ENCODE assay signal across 10 cellular contexts in the genomic region with DNA sequence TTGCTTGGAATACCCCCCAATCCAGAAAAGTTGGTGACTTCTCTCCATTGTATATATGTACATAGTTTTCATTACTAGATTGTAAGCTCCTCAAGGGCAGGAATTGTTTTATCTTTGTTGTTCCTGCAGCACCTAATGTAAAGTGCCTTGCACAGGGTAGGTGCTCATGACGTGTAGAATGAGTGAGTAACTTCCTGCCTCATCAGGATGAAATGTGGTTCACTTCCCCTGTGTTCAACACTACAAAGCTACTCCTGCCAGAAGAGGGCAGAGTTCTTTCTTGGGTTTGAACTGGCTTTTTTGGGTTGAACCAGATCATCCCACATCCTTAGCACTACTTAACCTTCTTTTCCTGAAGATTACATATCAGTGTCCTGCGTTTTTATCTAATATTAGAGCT. TPM values are rescaled to one million over a fixed set of nuclear protein-coding genes. Genes with fewer than 3 reads are reported as not detected.
A peak's percentile ranks its signal among the peaks of the same experiment; 100 is the strongest.
DNase-seq lines count a peak whose midpoint lies in the region; ATAC-seq, FAIRE-seq and TF ChIP-seq lines count a peak whose summit lies in the region.
"Had no signal": no experiment of that assay in that cellular context is flagged by ENCODE, and none has a peak within 500 bp of the region (broad histone marks: within the 10 kb centered on the region; RNA-seq: fewer than 3 reads in every experiment).

No MANE protein-coding gene starts in this region.

- H3K4me1 Mint-ChIP-seq in stimulated activated memory B cell treated with anti-CD40 and anti-IgM and Interleukin-4, amounts not matched to agents 10 μg/mL and 1 μg/mL and 100 μg/mL, for 72 hours, result no peaks in the 10 kb centered on the region

- H3K27ac Mint-ChIP-seq in stimulated activated memory B cell treated with anti-CD40 and anti-IgM and Interleukin-4, amounts not matched to agents 10 μg/mL and 1 μg/mL and 100 μg/mL, for 72 hours, result no peak overlapping the region

- H3K9me3 ChIP-seq in BE2C (no peaks in the 10 kb centered on the region; the same call in 1 of the 2 replicates), iPS DF 6.9 (ENCODE audit: control insufficient read depth, insufficient read depth, low read length) (no peaks in the 10 kb centered on the region; the same call in 1 of the 2 replicates), tibial nerve (peaks cover 0 to 26% (median 5%) of the 10 kb centered on the region in 4 donors)

- DNase-seq in BE2C, result no peak
- DNase-seq in ELR (ENCODE audit: low read depth), result peak; percentile 60
- DNase-seq in RCC 7860 (ENCODE audit: low spot score), result peak; percentile 29
- DNase-seq in iPS DF 6.9 (ENCODE audit: low read depth, low spot score), result peak; percentile 22
- no peak for DNase-seq in NCI-H1417 treated with DMSO at 0.1 percent for 48 hours (lab: John Stamatoyannopoulos, UW)
- no peak for DNase-seq in tibial nerve (ENCODE audit: low spot score in 2 of 2)
- DNase-seq: NCI-H1694 treated with DMSO at 0.1 percent for 48 hours had no signal

- TF ChIP-seq CTCF in BE2C (IDR thresholded peaks at IDR 0.05; ENCODE audit: low read depth, low read length) (peak; percentile 34; the same call in 1 of the 2 replicates), tibial nerve (IDR thresholded peaks at IDR 0.05) (no peak)

- peaks cover 34% of the 10 kb centered on the region for H3K36me3 ChIP-seq in BE2C
- peaks cover 2% of the 10 kb centered on the region; the same call in 1 of the 2 replicates for H3K36me3 ChIP-seq in iPS DF 6.9 (ENCODE audit: control insufficient read depth, insufficient read depth, low read length)
- peaks cover 0 to 25% (median 0%) of the 10 kb centered on the region in 3 donors for H3K36me3 ChIP-seq in tibial nerve

- H3K4me1 ChIP-seq in BE2C (no peaks in the 10 kb centered on the region), iPS DF 6.9 (ENCODE audit: control insufficient read depth, insufficient read depth, low read length) (no peaks in the 10 kb centered on the region), tibial nerve (peaks cover 0 to 9% (median 0%) of the 10 kb centered on the region in 4 donors)

- H3K9me3 Mint-ChIP-seq in stimulated activated memory B cell treated with anti-CD40 and anti-IgM and Interleukin-4, amounts not matched to agents 10 μg/mL and 1 μg/mL and 100 μg/mL, for 72 hours, result peaks cover 20% of the 10 kb centered on the region

- H3K36me3 Mint-ChIP-seq in stimulated activated memory B cell treated with anti-CD40 and anti-IgM and Interleukin-4, amounts not matched to agents 10 μg/mL and 1 μg/mL and 100 μg/mL, for 72 hours, result peaks cover 48% of the 10 kb centered on the region

- no peak for TF ChIP-seq EP300 in tibial nerve (IDR thresholded peaks at IDR 0.05)

- H3K4me3 Mint-ChIP-seq in stimulated activated memory B cell treated with anti-CD40 and anti-IgM and Interleukin-4, amounts not matched to agents 10 μg/mL and 1 μg/mL and 100 μg/mL, for 72 hours, result no peak overlapping the region

- no peak for ATAC-seq in GM21737 (IDR thresholded peaks at IDR 0.05; ENCODE audit: unreplicated experiment)
- ATAC-seq in stimulated activated memory B cell treated with anti-CD40 and anti-IgM and Interleukin-4, amounts not matched to agents 10 μg/mL and 1 μg/mL and 100 μg/mL, for 72 hours, result no peak

- no peak for FAIRE-seq in RCC 7860 (lab: Jason Lieb, UNC)
- FAIRE-seq: colon had no signal

- H3K4me3 ChIP-seq in BE2C (ENCODE audit: low read depth, low read length), result no peak overlapping the region
- no peak overlapping the region for H3K4me3 ChIP-seq in iPS DF 6.9 (ENCODE audit: low read length)
- no peak overlapping the region for H3K4me3 ChIP-seq in tibial nerve

- H3K27me3 Mint-ChIP-seq in stimulated activated memory B cell treated with anti-CD40 and anti-IgM and Interleukin-4, amounts not matched to agents 10 μg/mL and 1 μg/mL and 100 μg/mL, for 72 hours, result no peaks in the 10 kb centered on the region

- H3K27ac ChIP-seq in iPS DF 6.9 (ENCODE audit: low read length) (no peak overlapping the region), tibial nerve (no peak overlapping the region)

- no peak for TF ChIP-seq POLR2A in tibial nerve (IDR thresholded peaks at IDR 0.05)

- no CpG with 5 or more reads among the region's 2 CpGs for WGBS in iPS DF 6.9 (ENCODE audit: insufficient coverage, insufficient read length)
- 22 to 54% methylated on average over 2 of the region's 2 CpGs for WGBS in tibial nerve, 2 donors

- H3K27me3 ChIP-seq in BE2C (no peaks in the 10 kb centered on the region), iPS DF 6.9 (ENCODE audit: control insufficient read depth, insufficient read depth, low read length) (no peaks in the 10 kb centered on the region), tibial nerve (no peaks in the 10 kb centered on the region)

RNA-seq across cellular contexts. Expression of gene GTF3C4, which starts 23.9 kb away (rescaled TPM):
- 19.5 TPM for polyA plus RNA-seq in BE2C (2012; ENCODE audit: insufficient read depth, insufficient read length, low read depth)
- total RNA-seq in tibial nerve, result 10 to 100 TPM; 10.5 to 17.4 (median 16.2) TPM

RNA-seq across cellular contexts. Expression of gene DDX31, which starts 24.4 kb away (rescaled TPM):
- polyA plus RNA-seq in BE2C (2012; ENCODE audit: insufficient read depth, insufficient read length, low read depth), result 44.2 TPM
- 10 to 100 TPM; 27.6 to 38.7 (median 31.8) TPM for total RNA-seq in tibial nerve

Comparison
In these comparisons a context has a peak if more than half of its experiments do, and no peak if none do; other contexts are left out.
1. DNase-seq: peak in ELR (single experiment), RCC 7860 (single experiment) and iPS DF 6.9 (single experiment); none in BE2C (single experiment), NCI-H1417 treated with DMSO at 0.1 percent for 48 hours (single experiment) and tibial nerve (0 of 2).